Comparison of ENCODE assay signal across 8 cellular contexts in the genomic region with DNA sequence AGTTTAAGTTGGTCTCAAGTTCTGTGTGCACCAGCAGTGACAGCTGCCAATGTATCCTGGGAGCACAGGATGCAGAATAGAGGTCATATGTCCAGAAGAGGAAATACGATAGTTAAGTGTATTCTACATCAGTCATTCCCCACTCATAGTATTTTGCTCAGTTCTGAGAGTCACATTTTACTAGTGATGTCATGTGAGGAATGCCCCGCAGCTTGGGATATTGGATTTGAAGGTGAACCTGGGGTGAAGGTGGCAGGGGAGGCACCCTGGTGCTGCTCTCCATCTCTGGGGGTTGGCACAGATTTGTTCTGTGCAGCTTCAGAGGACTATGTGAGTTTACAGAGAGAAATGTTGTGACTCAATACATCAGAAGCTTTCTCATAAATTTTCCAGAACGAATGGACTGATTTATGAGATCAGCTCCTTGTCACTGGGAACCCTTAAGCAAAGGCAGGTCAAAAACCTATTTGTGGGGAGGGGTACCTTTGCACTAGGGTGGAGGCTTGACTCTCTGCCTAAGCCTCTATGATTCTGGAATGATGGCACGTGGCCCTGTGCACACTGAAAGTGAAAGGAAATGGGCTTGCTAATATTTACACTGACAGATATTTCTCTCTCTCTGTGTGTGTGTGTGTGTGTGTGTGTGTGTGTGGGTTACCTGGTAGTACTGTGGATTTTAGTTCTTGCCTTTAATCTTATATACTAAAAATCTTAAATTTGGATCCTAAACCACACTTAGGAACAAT.
A peak's percentile ranks its signal among the peaks of the same experiment; 100 is the strongest.
DNase-seq lines count a peak whose midpoint lies in the region; ATAC-seq and TF ChIP-seq lines count a peak whose summit lies in the region.

No MANE protein-coding gene starts in this region.

- TF ChIP-seq CTCF in mammary epithelial cell (conservative IDR thresholded peaks at IDR 0.05 in 1 of 2, IDR thresholded peaks at IDR 0.05 in 1 of 2; ENCODE audit: extremely low read depth in 1 of 2, insufficient read depth in 1 of 2, low read depth in 1 of 2, low read length in 2 of 2) (no peak), mesothelial cell of epicardium (IDR thresholded peaks at IDR 0.05; ENCODE audit: unreplicated experiment) (no peak)

- WGBS in mammary epithelial cell (ENCODE audit: low coverage, missing lambda C conversion rate), result 53% methylated on average over 4 of the region's 4 CpGs

- no peaks in the 10 kb centered on the region for H3K4me1 ChIP-seq in mammary epithelial cell (ENCODE audit: insufficient read depth, low read length)
- peaks cover 7 to 14% (median 8%) of the 10 kb centered on the region in 3 donors for H3K4me1 ChIP-seq in skeletal muscle tissue (ENCODE audit: control insufficient read depth in 3 of 3, insufficient read depth in 3 of 3, low read length in 3 of 3)

- in situ Hi-C loops in mammary epithelial cell (cut with MboI; ENCODE audit: low sequenced_read_pairs in 2 of 2), result loop anchor here in 1 of 2 donors (25.0 kb wide), 1 partner anchor 374 kb away; no protein-coding TSS in a partner anchor
- in situ Hi-C loops in G401 (cut with HindIII; ENCODE audit: low sequenced_read_pairs), result no loop called here

- ATAC-seq in GM18519 (IDR thresholded peaks at IDR 0.05; ENCODE audit: low FRiP score, unreplicated experiment) (peak; percentile 56), HG02610 (IDR thresholded peaks at IDR 0.05; ENCODE audit: unreplicated experiment) (peak; percentile 66), left ventricle myocardium superior (no peak)

- H3K27me3 ChIP-seq in mammary epithelial cell (ENCODE audit: insufficient read depth, low read length) (no peaks in the 10 kb centered on the region), skeletal muscle tissue (ENCODE audit: control insufficient read depth in 3 of 3, insufficient read depth in 3 of 3, low read length in 3 of 3) (no peaks in the 10 kb centered on the region)

- H4K20me1 ChIP-seq in mammary epithelial cell (ENCODE audit: insufficient read depth, low read length), result no peaks in the 10 kb centered on the region

- H3K4me2 ChIP-seq in mammary epithelial cell (ENCODE audit: insufficient read depth, low read depth, low read length), result peak overlapping the region; percentile 51

- peaks cover 9% of the 10 kb centered on the region for H3K4me1 Mint-ChIP-seq in mesothelial cell of epicardium

- H3K4me3 Mint-ChIP-seq in mesothelial cell of epicardium, result no peak overlapping the region

- intact Hi-C loops in mammary epithelial cell (cut with micrococcal nuclease) (loop anchor here (10.0 kb wide), 1 partner anchor 386 kb away; no protein-coding TSS in a partner anchor), left ventricle myocardium superior (cut with micrococcal nuclease) (no loop called here)

- H3K79me2 ChIP-seq in mammary epithelial cell (ENCODE audit: insufficient read depth, low read length), result no peaks in the 10 kb centered on the region

- no TSS peak for BruUV-seq in mammary epithelial cell (replicated peaks; lab: Mats Ljungman, UMichigan)

- no peak overlapping the region for H3K27ac Mint-ChIP-seq in mesothelial cell of epicardium

- H3K27ac ChIP-seq in mammary epithelial cell (ENCODE audit: insufficient read depth, low read depth, low read length) (no peak overlapping the region), skeletal muscle tissue (ENCODE audit: low read depth, low read length) (peak overlapping the region; percentile 4)

- dilution Hi-C loops in mammary epithelial cell (cut with HindIII; ENCODE audit: low sequenced_read_pairs), result no loop called here

- H2AFZ ChIP-seq in mammary epithelial cell (ENCODE audit: low read depth, low read length), result peak overlapping the region; percentile 56

- H3K9me3 ChIP-seq in mammary epithelial cell (replicated peaks; ENCODE audit: insufficient read depth, low read length) (peaks cover 2% of the 10 kb centered on the region), skeletal muscle tissue (ENCODE audit: control insufficient read depth in 3 of 3, low read length in 3 of 3) (no peaks in the 10 kb centered on the region)

- H3K36me3 ChIP-seq in mammary epithelial cell (ENCODE audit: insufficient read depth, low read length), result no peaks in the 10 kb centered on the region
- peaks cover 66 to 87% (median 77%) of the 10 kb centered on the region in 3 donors for H3K36me3 ChIP-seq in skeletal muscle tissue (ENCODE audit: control insufficient read depth in 3 of 3, insufficient read depth in 3 of 3, low read length in 3 of 3)

- H3K27me3 Mint-ChIP-seq in mesothelial cell of epicardium (ENCODE audit: low read depth), result no peaks in the 10 kb centered on the region

- DNase-seq in OCI-M1 (lab: John Stamatoyannopoulos, UW) (peak; percentile 59), mammary epithelial cell (no peak), mesothelial cell of epicardium (ENCODE audit: low spot score in 2 of 2, unreplicated experiment in 2 of 2) (no peak), left ventricle myocardium superior (no peak), G401 (ENCODE audit: low spot score) (no peak)

- peaks cover 7% of the 10 kb centered on the region for H3K9me3 Mint-ChIP-seq in mesothelial cell of epicardium

- H3K36me3 Mint-ChIP-seq in mesothelial cell of epicardium, result peaks cover 6% of the 10 kb centered on the region

- H3K9ac ChIP-seq in mammary epithelial cell (ENCODE audit: insufficient read depth, low read length) (no peak overlapping the region), skeletal muscle tissue (ENCODE audit: low read depth in 1 of 3, low read length in 3 of 3) (no peak overlapping the region)

- H3K4me3 ChIP-seq in mammary epithelial cell (replicated peaks in 1 of 3; ENCODE audit: insufficient read depth in 1 of 3, low read depth in 2 of 3, low read length in 3 of 3) (no peak overlapping the region), skeletal muscle tissue (ENCODE audit: low read length in 3 of 3) (no peak overlapping the region)

- CTCF ChIA-PET in mammary epithelial cell (lab: Charles Lee; ENCODE audit: low non-redundant PET), result no interaction called here
